In genomic region chr15:101167791-101168462, GRCh38 we compare ENCODE assay signal across 8 cellular contexts.
DNase-seq lines count a peak whose midpoint lies in the region; ATAC-seq and TF ChIP-seq lines count a peak whose summit lies in the region.

No MANE protein-coding gene starts in this region.

- H3K36me3 Mint-ChIP-seq in T-helper 17 cell (ENCODE audit: low read depth) = no peaks in the 10 kb centered on the region

- peak overlapping the region; percentile 75 for H3K4me3 Mint-ChIP-seq in T-helper 17 cell

- H3K4me1 ChIP-seq in HCT116 (ENCODE audit: control insufficient read depth in 1 of 2, insufficient read depth in 2 of 2, low read length in 2 of 2) = peaks cover 6 to 14% of the 10 kb centered on the region in 2 experiments; a peak in 3 of 4 replicates

- H3K27me3 Mint-ChIP-seq in T-helper 17 cell = no peaks in the 10 kb centered on the region

- peak overlapping the region; percentile 76 for H3K27ac Mint-ChIP-seq in T-helper 17 cell

- H3K4me1 Mint-ChIP-seq in T-helper 17 cell = peaks cover 24% of the 10 kb centered on the region

- H3K79me2 ChIP-seq in HCT116 (ENCODE audit: insufficient read depth, low read length) = no peaks in the 10 kb centered on the region

- H4K20me1 ChIP-seq in HCT116 (ENCODE audit: insufficient read depth) = no peaks in the 10 kb centered on the region

- intact Hi-C loops in HCT116 (cut with micrococcal nuclease) = no loop called here

- TF ChIP-seq CTCF in AG10803 (conservative IDR thresholded peaks at IDR 0.05; ENCODE audit: low read length) (no peak), HCT116 (IDR thresholded peaks at IDR 0.05 in 2 of 3, conservative IDR thresholded peaks at IDR 0.05 in 1 of 3; ENCODE audit: borderline replicate concordance in 1 of 3, insufficient read depth in 1 of 3, low read depth in 2 of 3, low read length in 2 of 3) (no peak), kidney epithelial cell (IDR thresholded peaks at IDR 0.05; ENCODE audit: insufficient read depth, low read length, poor library complexity, severe bottlenecking) (no peak)

- POLR2A ChIA-PET in HCT116 (lab: Charles Lee) = no interaction called here

- peak overlapping the region; percentile 21; the same call in 1 of the 2 replicates for H3K4me2 ChIP-seq in HCT116 (ENCODE audit: low read length)

- H3K9me3 ChIP-seq in HCT116 (ENCODE audit: control insufficient read depth in 1 of 2, insufficient read depth in 1 of 2, low read depth in 1 of 2, low read length in 2 of 2) (peaks cover 17 to 22% of the 10 kb centered on the region in 2 experiments; a peak in 3 of 4 replicates), T-helper 17 cell (ENCODE audit: control insufficient read depth, low read length, poor library complexity, severe bottlenecking) (peaks cover 2% of the 10 kb centered on the region)

- H3K27ac ChIP-seq in HCT116 (ENCODE audit: low read depth, low read length) (peak overlapping the region; percentile 33; the same call in 1 of the 2 replicates), angular gyrus (ENCODE audit: low read depth, low read length) (peak overlapping the region; percentile 71)

- no TSS peak for BruUV-seq in HCT116 (replicated peaks; lab: Mats Ljungman, UMichigan)

- CTCF ChIA-PET in HCT116 (lab: Charles Lee) = no interaction called here

- RAD21 ChIA-PET in HCT116 (lab: Charles Lee; ENCODE audit: low non-redundant PET in 1 of 2, low total read pairs in 2 of 2, uncharacterized antibody in 2 of 2, unreplicated experiment in 2 of 2) = no interaction called here

- H3K9me2 ChIP-seq in HCT116 (ENCODE audit: insufficient read depth) = no peaks in the 10 kb centered on the region

- no peak overlapping the region for H3K9ac ChIP-seq in HCT116 (ENCODE audit: low read length)

- H3K27me3 ChIP-seq in HCT116 (ENCODE audit: insufficient read depth, low read length) (no peaks in the 10 kb centered on the region), kidney epithelial cell (ENCODE audit: control insufficient read depth, insufficient read depth, low read length) (no peaks in the 10 kb centered on the region)

- no peak for TF ChIP-seq RAD21 in HCT116 (IDR thresholded peaks at IDR 0.05; ENCODE audit: low read depth)

- H3K4me3 ChIP-seq in AG10803 (ENCODE audit: low read length) = no peak overlapping the region
- H3K4me3 ChIP-seq in HCT116 (replicated peaks in 1 of 2; ENCODE audit: low read depth in 1 of 2, low read length in 2 of 2) = no peak overlapping the region
- no peak overlapping the region for H3K4me3 ChIP-seq in kidney epithelial cell (ENCODE audit: low read depth, low read length)

- no peak overlapping the region for H2AFZ ChIP-seq in HCT116 (ENCODE audit: low read depth, low read length, poor library complexity, severe bottlenecking)

- ATAC-seq in HCT116 = peak; percentile 87
- ATAC-seq in T-helper 17 cell = peak; percentile 78
- no peak for ATAC-seq in HG02678 (IDR thresholded peaks at IDR 0.05; ENCODE audit: unreplicated experiment)
- no peak for ATAC-seq in GM21528 (IDR thresholded peaks at IDR 0.05; ENCODE audit: low FRiP score, unreplicated experiment)

- DNase-seq in AG10803 (ENCODE audit: low read depth) (peak; percentile 58), HCT116 (ENCODE audit: low read depth, low spot score) (peak; percentile 31), T-helper 17 cell (no peak), kidney epithelial cell (ENCODE audit: low read depth) (peak; percentile 23)
- peak; percentile 46 to 73 for DNase-seq in stimulated activated CD4-positive, alpha-beta T cell treated with anti-CD3 and anti-CD28 coated beads, Interleukin-4, amount 100 ng/mL, for 48 hours (ENCODE audit: low read depth in 2 of 2)

- no peak for TF ChIP-seq POLR2A in HCT116 (IDR thresholded peaks at IDR 0.05; ENCODE audit: borderline replicate concordance, extremely low read depth, insufficient read depth, insufficient read length)

- H3K36me3 ChIP-seq in HCT116 (ENCODE audit: control insufficient read depth in 1 of 2, insufficient read depth in 2 of 2, low read length in 2 of 2) (no peaks in the 10 kb centered on the region), kidney epithelial cell (ENCODE audit: control insufficient read depth, insufficient read depth, low read length) (no peaks in the 10 kb centered on the region)

TF ChIP-seq in HCT116, 20 proteins besides CTCF, POLR2A, EP300 and RAD21:
- TF ChIP-seq FOSL1 (IDR thresholded peaks at IDR 0.05; ENCODE audit: low read depth) (no peak), ELF1 (IDR thresholded peaks at IDR 0.05; ENCODE audit: borderline replicate concordance, low read depth) (no peak), ZBTB33 (IDR thresholded peaks at IDR 0.05; ENCODE audit: extremely low read depth, insufficient replicate concordance, low read length) (no peak), CBX3 (IDR thresholded peaks at IDR 0.05; ENCODE audit: low read depth) (no peak), EGR1 (IDR thresholded peaks at IDR 0.05; ENCODE audit: low read depth) (0 out of 2 replicates have a peak, but pooled peaks have one; percentile 23), SP1 (IDR thresholded peaks at IDR 0.05; ENCODE audit: low read depth) (0 out of 2 replicates have a peak, but pooled peaks have one; percentile 20), YY1 (IDR thresholded peaks at IDR 0.05; ENCODE audit: extremely low read depth, insufficient replicate concordance, low read depth, low read length) (no peak), EZH2phosphoT487 (IDR thresholded peaks at IDR 0.05; ENCODE audit: borderline replicate concordance) (no peak), JUND (IDR thresholded peaks at IDR 0.05) (0 out of 2 replicates have a peak, but pooled peaks have one; percentile 7), SIN3A (IDR thresholded peaks at IDR 0.05; ENCODE audit: low read depth) (no peak), POLR2AphosphoS5 (IDR thresholded peaks at IDR 0.05; ENCODE audit: low read depth, low read length) (0 out of 2 replicates have a peak, but pooled peaks have one; percentile 16)
- TF ChIP-seq, protein P1, sequence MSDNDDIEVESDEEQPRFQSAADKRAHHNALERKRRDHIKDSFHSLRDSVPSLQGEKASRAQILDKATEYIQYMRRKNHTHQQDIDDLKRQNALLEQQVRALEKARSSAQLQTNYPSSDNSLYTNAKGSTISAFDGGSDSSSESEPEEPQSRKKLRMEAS (IDR thresholded peaks at IDR 0.05) = no peak
- TF ChIP-seq, protein P2, sequence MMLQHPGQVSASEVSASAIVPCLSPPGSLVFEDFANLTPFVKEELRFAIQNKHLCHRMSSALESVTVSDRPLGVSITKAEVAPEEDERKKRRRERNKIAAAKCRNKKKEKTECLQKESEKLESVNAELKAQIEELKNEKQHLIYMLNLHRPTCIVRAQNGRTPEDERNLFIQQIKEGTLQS (IDR thresholded peaks at IDR 0.05) = no peak

Comparison
In these comparisons a context has a peak if more than half of its experiments do, and no peak if none do; other contexts are left out.
1. DNase-seq: peak in AG10803 (single experiment), HCT116 (single experiment), kidney epithelial cell (single experiment) and stimulated activated CD4-positive, alpha-beta T cell treated with anti-CD3 and anti-CD28 coated beads, Interleukin-4, amount 100 ng/mL, for 48 hours (2 of 2); none in T-helper 17 cell (0 of 3).
2. ATAC-seq: peak in HCT116 (single experiment) and T-helper 17 cell (single experiment); none in HG02678 (single experiment) and GM21528 (single experiment).